16 cellular contexts compared by ENCODE assay signal in the genomic region with DNA sequence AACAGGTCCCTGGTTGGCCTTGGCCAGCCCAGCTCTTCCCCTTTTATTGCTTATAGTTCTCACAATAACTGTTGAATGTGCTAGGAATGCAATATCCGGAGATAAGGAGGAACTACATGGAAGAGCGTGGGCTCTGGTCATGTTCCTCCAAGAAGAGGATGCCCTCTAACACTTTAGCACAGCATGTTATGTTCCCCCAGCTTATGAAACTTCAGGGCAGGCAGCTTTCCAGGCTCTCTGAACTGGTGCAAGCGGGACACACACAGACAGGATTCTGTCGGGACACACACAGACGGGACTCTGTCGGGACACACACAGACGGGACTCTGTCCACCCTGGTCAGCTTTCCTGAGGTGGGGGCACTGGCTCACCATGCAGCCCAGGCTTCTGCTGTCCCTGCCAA.
A peak's percentile ranks its signal among the peaks of the same experiment; 100 is the strongest.
DNase-seq lines count a peak whose midpoint lies in the region; ATAC-seq and TF ChIP-seq lines count a peak whose summit lies in the region.
"Had no signal": no experiment of that assay in that cellular context is flagged by ENCODE, and none has a peak within 500 bp of the region (broad histone marks: within the 10 kb centered on the region; RNA-seq: fewer than 3 reads in every experiment).

No MANE protein-coding gene starts in this region.

- intact Hi-C loops in lower lobe of right lung (cut with DNase I), result loop anchor here (10.0 kb wide), 1 partner anchor 372 kb away; no protein-coding TSS in a partner anchor

- H3K27ac Mint-ChIP-seq in endothelial cell (ENCODE audit: unreplicated experiment), result no peak overlapping the region
- H3K27ac Mint-ChIP-seq: activated CD4-positive, alpha-beta T cell treated with anti-CD3 and anti-CD28 coated beads for 36 hours; activated T-helper 1 cell treated with anti-CD3 and anti-CD28 coated beads, Interleukin-12 subunit alpha, Interleukin-12 subunit beta, Interleukin-2, Interleukin-4 antibody, amounts not matched to agents 30 ng/mL and 10 ng/mL and 1 ng/mL, durations not matched to agents 14 hours and 24 hours and 36 hours; endodermal cell; stimulated activated naive B cell treated with anti-CD40 and anti-IgM and Interleukin-4, amounts not matched to agents 10 μg/mL and 1 μg/mL and 100 μg/mL, for 72 hours had no signal

- no peaks in the 10 kb centered on the region for H3K27me3 ChIP-seq in lower lobe of right lung (ENCODE audit: low read depth)
- no peaks in the 10 kb centered on the region for H3K27me3 ChIP-seq in subcutaneous abdominal adipose tissue (ENCODE audit: control insufficient read depth in 5 of 5, insufficient read depth in 4 of 5, low read length in 5 of 5)

- H3K9me3 ChIP-seq in lower lobe of right lung (no peaks in the 10 kb centered on the region), subcutaneous abdominal adipose tissue (ENCODE audit: control insufficient read depth in 5 of 5, low read length in 5 of 5) (no peaks in the 10 kb centered on the region)
- H3K9me3 ChIP-seq: prostate gland had no signal

- TF ChIP-seq CTCF in lower lobe of right lung (IDR thresholded peaks at IDR 0.05), result no peak
- TF ChIP-seq CTCF in endothelial cell (IDR thresholded peaks at IDR 0.05; ENCODE audit: unreplicated experiment), result no peak

- H3K27ac ChIP-seq in lower lobe of right lung (peak overlapping the region; percentile 66), subcutaneous abdominal adipose tissue (ENCODE audit: low read depth, low read length) (no peak overlapping the region)
- H3K27ac ChIP-seq: C4-2B had no signal

- H3K9ac ChIP-seq in subcutaneous abdominal adipose tissue (ENCODE audit: low read length in 5 of 5), result peak overlapping the region in 1 of 5 donors; percentile 7

- DNase-seq in Kasumi-1 (lab: John Stamatoyannopoulos, UW) (peak; percentile 24 to 53), dermis blood vessel endothelial cell (peak; percentile 21), lower lobe of right lung (peak; percentile 73), endothelial cell (ENCODE audit: low spot score) (no peak), NCI-H2227 (lab: John Stamatoyannopoulos, UW; ENCODE audit: unreplicated experiment) (no peak)
- DNase-seq: activated CD4-positive, alpha-beta T cell treated with anti-CD3 and anti-CD28 coated beads for 36 hours; endodermal cell; NCI-H2227 treated with DMSO at 0.1 percent for 48 hours; stimulated activated CD4-positive, alpha-beta T cell treated with anti-CD3 and anti-CD28 coated beads, Interleukin-4, amount 100 ng/mL, for 1 hour; stimulated activated naive B cell treated with anti-CD40 and anti-IgM and Interleukin-4, amounts not matched to agents 10 μg/mL and 1 μg/mL and 100 μg/mL, for 72 hours had no signal

- no peaks in the 10 kb centered on the region for H3K9me3 Mint-ChIP-seq in endothelial cell (ENCODE audit: unreplicated experiment)
- H3K9me3 Mint-ChIP-seq: activated T-helper 1 cell treated with anti-CD3 and anti-CD28 coated beads, Interleukin-12 subunit alpha, Interleukin-12 subunit beta, Interleukin-2, Interleukin-4 antibody, amounts not matched to agents 30 ng/mL and 10 ng/mL and 1 ng/mL, durations not matched to agents 14 hours and 24 hours and 36 hours; endodermal cell; stimulated activated naive B cell treated with anti-CD40 and anti-IgM and Interleukin-4, amounts not matched to agents 10 μg/mL and 1 μg/mL and 100 μg/mL, for 72 hours had no signal

- no peak overlapping the region for H3K4me3 Mint-ChIP-seq in endothelial cell (ENCODE audit: unreplicated experiment)
- H3K4me3 Mint-ChIP-seq: activated CD4-positive, alpha-beta T cell treated with anti-CD3 and anti-CD28 coated beads for 36 hours; activated T-helper 1 cell treated with anti-CD3 and anti-CD28 coated beads, Interleukin-12 subunit alpha, Interleukin-12 subunit beta, Interleukin-2, Interleukin-4 antibody, amounts not matched to agents 30 ng/mL and 10 ng/mL and 1 ng/mL, durations not matched to agents 14 hours and 24 hours and 36 hours; endodermal cell; stimulated activated naive B cell treated with anti-CD40 and anti-IgM and Interleukin-4, amounts not matched to agents 10 μg/mL and 1 μg/mL and 100 μg/mL, for 72 hours had no signal

- H3K4me1 Mint-ChIP-seq in endothelial cell (ENCODE audit: unreplicated experiment), result peaks cover 15% of the 10 kb centered on the region
- H3K4me1 Mint-ChIP-seq: activated CD4-positive, alpha-beta T cell treated with anti-CD3 and anti-CD28 coated beads for 36 hours; endodermal cell had no signal

- H3K36me3 Mint-ChIP-seq in endothelial cell (ENCODE audit: low read depth, unreplicated experiment), result peaks cover 6% of the 10 kb centered on the region

- H3K4me1 ChIP-seq in lower lobe of right lung (peaks cover 33% of the 10 kb centered on the region), subcutaneous abdominal adipose tissue (ENCODE audit: control insufficient read depth in 5 of 5, insufficient read depth in 5 of 5, low read length in 5 of 5) (peaks cover 0 to 27% (median 22%) of the 10 kb centered on the region in 5 donors)

- ATAC-seq in lower lobe of right lung (peak; percentile 85 to 87), HG03460 (IDR thresholded peaks at IDR 0.05; ENCODE audit: unreplicated experiment) (no peak), HG03025 (IDR thresholded peaks at IDR 0.05; ENCODE audit: low FRiP score, unreplicated experiment) (no peak)
- ATAC-seq: activated CD4-positive, alpha-beta T cell treated with anti-CD3 and anti-CD28 coated beads for 36 hours had no signal

- peak overlapping the region; percentile 32 for H3K4me3 ChIP-seq in lower lobe of right lung
- H3K4me3 ChIP-seq in subcutaneous abdominal adipose tissue (ENCODE audit: low read depth in 1 of 5, low read length in 5 of 5), result peak overlapping the region; percentile 20 to 62 (median 33)
- H3K4me3 ChIP-seq: prostate gland had no signal

- H3K27me3 Mint-ChIP-seq in endothelial cell (ENCODE audit: unreplicated experiment), result no peaks in the 10 kb centered on the region
- H3K27me3 Mint-ChIP-seq: activated CD4-positive, alpha-beta T cell treated with anti-CD3 and anti-CD28 coated beads for 36 hours; stimulated activated naive B cell treated with anti-CD40 and anti-IgM and Interleukin-4, amounts not matched to agents 10 μg/mL and 1 μg/mL and 100 μg/mL, for 72 hours had no signal

- H3K36me3 ChIP-seq in lower lobe of right lung (no peaks in the 10 kb centered on the region), subcutaneous abdominal adipose tissue (ENCODE audit: control insufficient read depth in 5 of 5, insufficient read depth in 5 of 5, low read length in 5 of 5) (peaks cover 0 to 7% (median 1%) of the 10 kb centered on the region in 5 donors)
- H3K36me3 ChIP-seq: prostate gland had no signal

Comparison
In these comparisons a context has a peak if more than half of its experiments do, and no peak if none do; other contexts are left out.
1. DNase-seq: peak in Kasumi-1 (2 of 2), dermis blood vessel endothelial cell (single experiment) and lower lobe of right lung (single experiment); none in endothelial cell (single experiment) and NCI-H2227 (single experiment).
2. ATAC-seq: peak in lower lobe of right lung (2 of 2); none in HG03460 (single experiment) and HG03025 (single experiment).